ENCODE assay signal across 11 cellular contexts in the genomic region with DNA sequence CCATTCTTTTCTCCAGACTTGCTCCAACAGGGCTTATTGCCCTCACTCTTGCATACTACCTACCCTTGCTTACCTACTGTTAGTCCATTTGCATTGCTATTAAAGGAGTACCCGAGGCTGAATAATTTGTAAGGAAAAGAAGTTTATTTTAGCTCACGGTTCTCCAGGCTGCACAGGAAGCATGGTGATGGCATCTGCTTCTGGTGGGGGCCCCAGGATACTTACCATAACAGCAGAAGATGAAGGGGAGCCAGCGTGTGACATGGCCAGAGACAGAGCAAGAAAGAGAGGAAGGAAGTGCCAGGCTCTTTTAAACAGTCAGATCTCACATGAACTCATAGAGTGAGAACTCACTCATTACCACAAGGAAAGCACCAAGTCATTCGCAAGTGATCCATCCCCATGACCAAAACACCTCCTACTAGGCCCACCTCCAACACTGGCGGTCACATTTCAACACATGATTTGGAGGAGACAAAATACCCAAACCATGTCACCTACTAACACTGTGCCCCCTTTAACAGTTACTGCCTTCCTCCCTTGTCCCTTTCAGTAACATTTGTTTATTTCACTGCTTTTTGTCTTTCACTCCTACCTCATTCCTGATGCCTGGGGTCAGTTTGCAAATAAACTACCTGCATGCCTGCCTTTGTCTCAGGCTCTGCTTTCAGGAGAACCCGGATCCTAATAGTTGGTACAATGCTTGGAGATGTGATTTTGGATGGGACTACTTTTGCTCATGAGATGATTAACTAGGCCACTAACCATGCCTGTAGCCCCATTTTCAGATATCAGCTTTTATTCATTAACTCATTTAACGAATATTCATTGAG. TPM values are rescaled to one million over a fixed set of nuclear protein-coding genes. Genes with fewer than 3 reads are reported as not detected.
DNase-seq lines count a peak whose midpoint lies in the region; ATAC-seq and TF ChIP-seq lines count a peak whose summit lies in the region.
"Had no signal": no experiment of that assay in that cellular context is flagged by ENCODE, and none has a peak within 500 bp of the region (broad histone marks: within the 10 kb centered on the region; RNA-seq: fewer than 3 reads in every experiment).

No MANE protein-coding gene starts in this region.

- no peak for TF ChIP-seq CTCF in natural killer cell (IDR thresholded peaks at IDR 0.05)
- no peak for TF ChIP-seq CTCF in tibial nerve (IDR thresholded peaks at IDR 0.05)

- no peak for TF ChIP-seq POLR2A in tibial nerve (IDR thresholded peaks at IDR 0.05)

- H3K36me3 Mint-ChIP-seq in natural killer cell: no peaks in the 10 kb centered on the region
- H3K36me3 Mint-ChIP-seq: T-cell had no signal

- H3K4me3 ChIP-seq in tibial nerve: no peak overlapping the region

- no peak for TF ChIP-seq EP300 in tibial nerve (IDR thresholded peaks at IDR 0.05)

- H3K27me3 ChIP-seq in tibial nerve: no peaks in the 10 kb centered on the region

- no peak overlapping the region for H3K27ac Mint-ChIP-seq in natural killer cell
- H3K27ac Mint-ChIP-seq: effector memory CD8-positive, alpha-beta T cell; T-cell had no signal

- peak; percentile 87 for ATAC-seq in GM19023 (IDR thresholded peaks at IDR 0.05; ENCODE audit: unreplicated experiment)
- peak; percentile 77 for ATAC-seq in HG02571 (IDR thresholded peaks at IDR 0.05; ENCODE audit: unreplicated experiment)
- peak; percentile 76 for ATAC-seq in HG03469 (IDR thresholded peaks at IDR 0.05; ENCODE audit: unreplicated experiment)
- ATAC-seq in natural killer cell: peak in 2 of 3 donors; percentile 31 to 76
- no peak for ATAC-seq in Right ventricle myocardium inferior
- ATAC-seq: effector memory CD8-positive, alpha-beta T cell had no signal

- H3K9me3 ChIP-seq in tibial nerve: no peaks in the 10 kb centered on the region

- H3K4me3 Mint-ChIP-seq in natural killer cell: no peak overlapping the region
- H3K4me3 Mint-ChIP-seq: effector memory CD8-positive, alpha-beta T cell; T-cell had no signal

- intact Hi-C loops in natural killer cell (cut with micrococcal nuclease) (no loop called here), Right ventricle myocardium inferior (cut with DNase I) (no loop called here)

- H3K36me3 ChIP-seq in tibial nerve: no peaks in the 10 kb centered on the region

- WGBS in tibial nerve, 2 donors: 77 to 80% methylated on average over 7 of the region's 7 CpGs

- no peak for DNase-seq in natural killer cell
- DNase-seq in activated CD4-positive, CD25-positive, alpha-beta regulatory T cell (lab: John Stamatoyannopoulos, UW): no peak
- no peak for DNase-seq in Right ventricle myocardium inferior (ENCODE audit: missing footprints)
- DNase-seq in tibial nerve (ENCODE audit: low spot score in 2 of 2): no peak
- DNase-seq: activated effector memory CD4-positive, alpha-beta T cell treated with anti-CD3 and anti-CD28 coated beads, Interleukin-2, amount 50 U/mL, for 16 hours; effector memory CD8-positive, alpha-beta T cell; islet precursor cell; T-cell had no signal

- H3K27ac ChIP-seq in tibial nerve: no peak overlapping the region

- peaks cover 0 to 5% of the 10 kb centered on the region in 2 donors for H3K27me3 Mint-ChIP-seq in natural killer cell (ENCODE audit: low read depth in 2 of 2)

- peaks cover 0 to 12% of the 10 kb centered on the region in 2 donors for H3K4me1 Mint-ChIP-seq in natural killer cell

- H3K9me3 Mint-ChIP-seq in natural killer cell: no peaks in the 10 kb centered on the region
- H3K9me3 Mint-ChIP-seq: effector memory CD8-positive, alpha-beta T cell; T-cell had no signal

- peaks cover 0 to 9% (median 0%) of the 10 kb centered on the region in 4 donors for H3K4me1 ChIP-seq in tibial nerve

RNA-seq across cellular contexts. Expression of a gene that starts 41.6 kb away (rescaled TPM):
- total RNA-seq in natural killer cell: under 1 TPM in 1 of 3 donors, not detected in 2; 0.08 TPM
- 55.8 TPM for total RNA-seq in Right ventricle myocardium inferior
- total RNA-seq in tibial nerve: 10 to 100 TPM in 3 of 4 donors, 1 to 10 TPM in 1; 5.0 to 28.6 (median 18.4) TPM

Comparison
In these comparisons a context has a peak if more than half of its experiments do, and no peak if none do; other contexts are left out.
1. RNA of a gene that starts 41.6 kb away (total RNA-seq): 55.8 TPM in Right ventricle myocardium inferior (single experiment) and 5.0 to 28.6 TPM in tibial nerve; 0.08 TPM in natural killer cell; every median in the first group is over 4 times any median in the second.